ENCODE assay signal across 12 cellular contexts in the genomic region with DNA sequence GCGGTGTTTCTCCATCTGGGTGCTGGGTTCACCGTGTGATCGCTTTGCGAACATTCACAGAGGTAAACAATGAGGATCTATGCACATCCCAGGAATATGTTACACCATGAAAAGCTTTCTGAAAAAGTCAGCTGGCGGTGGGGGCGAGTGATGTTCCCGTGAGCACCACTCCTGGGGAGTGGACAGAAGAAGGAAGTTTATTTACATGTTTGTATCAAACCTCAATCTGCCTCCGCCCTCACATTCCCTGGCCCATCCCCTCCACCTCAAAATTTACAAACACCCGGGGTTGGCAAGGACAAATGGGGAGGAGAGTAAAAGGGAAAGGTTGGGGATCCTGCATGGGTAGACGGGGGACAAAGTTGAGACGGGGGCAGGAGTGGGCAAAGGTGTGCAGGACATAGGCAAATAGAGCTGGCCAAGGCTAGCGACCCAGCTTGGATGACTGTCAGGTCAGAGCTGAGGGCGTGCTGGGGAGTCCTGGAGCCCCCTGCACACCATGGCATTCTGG. TPM values are rescaled to one million over a fixed set of nuclear protein-coding genes. Genes with fewer than 3 reads are reported as not detected.
A peak's percentile ranks its signal among the peaks of the same experiment; 100 is the strongest.
DNase-seq lines count a peak whose midpoint lies in the region; ATAC-seq and TF ChIP-seq lines count a peak whose summit lies in the region.
"Had no signal": no experiment of that assay in that cellular context is flagged by ENCODE, and none has a peak within 500 bp of the region (broad histone marks: within the 10 kb centered on the region; RNA-seq: fewer than 3 reads in every experiment).

No MANE protein-coding gene starts in this region.

- peaks cover 26% of the 10 kb centered on the region for H3K36me3 Mint-ChIP-seq in osteocyte (ENCODE audit: unreplicated experiment)

- H3K4me1 Mint-ChIP-seq in osteocyte (ENCODE audit: unreplicated experiment), result peaks cover 2% of the 10 kb centered on the region
- H3K4me1 Mint-ChIP-seq: brain had no signal

- no peaks in the 10 kb centered on the region for H3K27me3 ChIP-seq in DND-41 (ENCODE audit: insufficient read depth, low read length, poor library complexity)
- H3K27me3 ChIP-seq in WERI-Rb-1 (ENCODE audit: insufficient read depth, low read depth, severe bottlenecking), result no peaks in the 10 kb centered on the region
- no peaks in the 10 kb centered on the region for H3K27me3 ChIP-seq in heart right ventricle
- no peaks in the 10 kb centered on the region for H3K27me3 ChIP-seq in sigmoid colon

- H3K9me3 ChIP-seq in DND-41 (ENCODE audit: insufficient read depth, low read length, severe bottlenecking), result no peaks in the 10 kb centered on the region
- H3K9me3 ChIP-seq in WERI-Rb-1 (ENCODE audit: severe bottlenecking), result no peaks in the 10 kb centered on the region
- no peaks in the 10 kb centered on the region for H3K9me3 ChIP-seq in heart right ventricle
- H3K9me3 ChIP-seq in sigmoid colon, result no peaks in the 10 kb centered on the region

- WGBS in heart right ventricle, 2 donors, result 33 to 52% methylated on average over 13 of the region's 13 CpGs
- WGBS in sigmoid colon, 2 donors, result 8 to 46% methylated on average over 13 of the region's 13 CpGs

- H3K4me1 ChIP-seq in DND-41 (ENCODE audit: insufficient read depth, low read length) (peaks cover 55% of the 10 kb centered on the region), heart right ventricle (peaks cover 42 to 100% (median 72%) of the 10 kb centered on the region in 9 donors), sigmoid colon (peaks cover 0 to 86% (median 71%) of the 10 kb centered on the region in 4 donors)

- TF ChIP-seq EP300 in sigmoid colon (IDR thresholded peaks at IDR 0.05), result no peak

- no peak for DNase-seq in DND-41
- no peak for DNase-seq in WERI-Rb-1
- DNase-seq in heart right ventricle, result no peak
- DNase-seq in sigmoid colon, result no peak
- DNase-seq in NCI-H2107 treated with DMSO at 0.1 percent for 48 hours (lab: John Stamatoyannopoulos, UW; ENCODE audit: unreplicated experiment), result no peak
- no peak for DNase-seq in osteocyte (ENCODE audit: extremely low spot score, unreplicated experiment)
- DNase-seq in stimulated activated CD4-positive, alpha-beta T cell treated with anti-CD3 and anti-CD28 coated beads, Interleukin-1b, Interleukin-23, amount 100 ng/mL, for 48 hours, result no peak
- DNase-seq in posterior vena cava (ENCODE audit: low spot score), result no peak
- DNase-seq: NCI-H1694 treated with DMSO at 0.1 percent for 48 hours had no signal

- intact Hi-C loops in heart right ventricle (cut with DNase I), result loop anchor here in 6 of 10 donors (2.0 to 10.0 kb wide), 8 partner anchors 32 to 200 kb away; partner anchors contain the start of genes LTBR (in 5 of the 6) and GAPDH (in 4 of the 6)
- intact Hi-C loops in sigmoid colon (cut with DNase I), result loop anchor here (5.0 kb wide), 2 partner anchors 133 to 217 kb away; partner anchors contain the start of gene CD9
- intact Hi-C loops in posterior vena cava (cut with DNase I), result loop anchor here (5.0 to 10.0 kb wide), 2 partner anchors 130 to 202 kb away; no protein-coding TSS in a partner anchor

- peak overlapping the region in 1 of 2 experiments; percentile 72; a peak in 2 of 4 replicates for H3K4me3 ChIP-seq in DND-41 (ENCODE audit: low read depth in 1 of 2, low read length in 2 of 2)
- H3K4me3 ChIP-seq in WERI-Rb-1 (ENCODE audit: low read depth, low read length), result no peak overlapping the region
- H3K4me3 ChIP-seq in heart right ventricle, result peak overlapping the region in 9 of 10 donors; percentile 30 to 99 (median 95)
- H3K4me3 ChIP-seq in sigmoid colon, result peak overlapping the region; percentile 29 to 88 (median 65)

- H3K27me3 Mint-ChIP-seq in osteocyte (ENCODE audit: unreplicated experiment), result no peaks in the 10 kb centered on the region
- H3K27me3 Mint-ChIP-seq: brain; stimulated activated naive CD8-positive, alpha-beta T cell treated with anti-CD3 and anti-CD28 coated beads, Interleukin-15, Interleukin-2, amounts not matched to agents 100 ng/mL and 50 ng/mL, for 24 hours had no signal

- no peak overlapping the region for H3K27ac Mint-ChIP-seq in osteocyte (ENCODE audit: unreplicated experiment)
- H3K27ac Mint-ChIP-seq: nephron had no signal

- ATAC-seq in DND-41 (ENCODE audit: insufficient read depth, low read depth), result no peak
- peak in 1 of 8 donors; percentile 8 for ATAC-seq in heart right ventricle

- no peak overlapping the region for H3K4me3 Mint-ChIP-seq in osteocyte (ENCODE audit: unreplicated experiment)
- H3K4me3 Mint-ChIP-seq: nephron had no signal

- TF ChIP-seq CTCF in DND-41 (IDR thresholded peaks at IDR 0.05; ENCODE audit: borderline replicate concordance, extremely low read depth, low read length, poor library complexity, severe bottlenecking), result no peak
- TF ChIP-seq CTCF in WERI-Rb-1 (IDR thresholded peaks at IDR 0.05; ENCODE audit: low read depth, low read length), result no peak
- TF ChIP-seq CTCF in heart right ventricle (IDR thresholded peaks at IDR 0.05), result no peak
- TF ChIP-seq CTCF in sigmoid colon (IDR thresholded peaks at IDR 0.05), result no peak
- TF ChIP-seq CTCF in osteocyte (IDR thresholded peaks at IDR 0.05), result no peak

- H3K36me3 ChIP-seq in DND-41 (ENCODE audit: insufficient read depth, low read length), result peaks cover 59% of the 10 kb centered on the region
- H3K36me3 ChIP-seq in WERI-Rb-1, result peaks cover 8% of the 10 kb centered on the region
- H3K36me3 ChIP-seq in heart right ventricle, result peaks cover 0 to 79% (median 41%) of the 10 kb centered on the region in 9 donors
- H3K36me3 ChIP-seq in sigmoid colon, result peaks cover 33 to 49% (median 40%) of the 10 kb centered on the region in 4 donors

- H3K4me2 ChIP-seq in DND-41 (ENCODE audit: insufficient read depth, low read length), result peak overlapping the region; percentile 88

- peak overlapping the region; percentile 83 for H3K9ac ChIP-seq in DND-41 (ENCODE audit: low read depth, low read length)

- H2AFZ ChIP-seq in DND-41 (ENCODE audit: low read depth, low read length), result no peak overlapping the region

- no peak for TF ChIP-seq POLR2A in sigmoid colon (IDR thresholded peaks at IDR 0.05)

- H3K79me2 ChIP-seq in DND-41 (ENCODE audit: insufficient read depth, low read length), result peaks cover 67% of the 10 kb centered on the region

- H3K27ac ChIP-seq in DND-41 (ENCODE audit: low read length), result peak overlapping the region; percentile 98
- H3K27ac ChIP-seq in WERI-Rb-1, result peak overlapping the region; percentile 64
- H3K27ac ChIP-seq in heart right ventricle, result peak overlapping the region; percentile 88 to 100 (median 97)
- H3K27ac ChIP-seq in sigmoid colon, result peak overlapping the region; percentile 93 to 98 (median 97)

- no peaks in the 10 kb centered on the region for H3K9me3 Mint-ChIP-seq in osteocyte (ENCODE audit: unreplicated experiment)
- H3K9me3 Mint-ChIP-seq: brain; nephron; stimulated activated naive CD8-positive, alpha-beta T cell treated with anti-CD3 and anti-CD28 coated beads, Interleukin-15, Interleukin-2, amounts not matched to agents 100 ng/mL and 50 ng/mL, for 24 hours had no signal

- H4K20me1 ChIP-seq in DND-41 (ENCODE audit: insufficient read depth, low read length), result peaks cover 37% of the 10 kb centered on the region

RNA-seq across cellular contexts. Expression of gene TNFRSF1A, which starts 6.9 kb away (rescaled TPM):
- total RNA-seq in heart right ventricle (100 to 1,000 TPM in 1 of 10 donors, 10 to 100 TPM in 9; 29.4 to 100 (median 39.2) TPM), sigmoid colon (100 to 1,000 TPM; 135 to 191 (median 176) TPM), osteocyte (170 and 188 TPM in 2 replicates), posterior vena cava (100 to 1,000 TPM; 190 to 194 TPM)
- polyA plus RNA-seq in heart right ventricle (10 to 100 TPM; 34.4 to 75.7 TPM), sigmoid colon (100 to 1,000 TPM in 1 of 3 donors, 10 to 100 TPM in 2; 31.7 to 107 (median 74.5) TPM)

RNA-seq across cellular contexts. Expression of gene PLEKHG6, which starts 24.5 kb away (rescaled TPM):
- total RNA-seq in heart right ventricle (1 to 10 TPM in 2 of 10 donors, under 1 TPM in 3, not detected in 5; 0.13 to 1.9 (median 0.81) TPM), sigmoid colon (1 to 10 TPM in 1 of 4 donors, under 1 TPM in 1, not detected in 2; 0.99 to 2.5 TPM), osteocyte (0.21 and 0.55 TPM in 2 replicates), posterior vena cava (under 1 TPM in 1 of 2 donors, not detected in 1; 0.51 TPM)
- polyA plus RNA-seq in heart right ventricle (1 to 10 TPM; 1.1 to 1.6 TPM), sigmoid colon (100 to 1,000 TPM in 1 of 3 donors, 10 to 100 TPM in 2; 61.3 to 146 (median 93.6) TPM)

RNA-seq across cellular contexts. Expression of gene SCNN1A, which starts 40.4 kb away (rescaled TPM):
- total RNA-seq in heart right ventricle (1 to 10 TPM in 1 of 10 donors, under 1 TPM in 5, not detected in 4; 0.17 to 1.1 (median 0.49) TPM), sigmoid colon (1 to 10 TPM in 3 of 4 donors, under 1 TPM in 1; 0.82 to 7.2 (median 1.1) TPM), osteocyte (2.5 and 3.2 TPM in 2 replicates), posterior vena cava (1 to 10 TPM; 1.9 to 3.3 TPM)
- polyA plus RNA-seq in heart right ventricle (under 1 TPM; 0.15 to 0.23 TPM), sigmoid colon (100 to 1,000 TPM in 1 of 3 donors, 10 to 100 TPM in 2; 51.1 to 169 (median 53.5) TPM)

RNA-seq across cellular contexts. Expression of gene LTBR, which starts 49.0 kb away (rescaled TPM):
- total RNA-seq in heart right ventricle (10 to 100 TPM; 14.1 to 49.1 (median 20.8) TPM), sigmoid colon (100 to 1,000 TPM in 3 of 4 donors, 10 to 100 TPM in 1; 85.2 to 200 (median 125) TPM), osteocyte (16.4 and 17.0 TPM in 2 replicates), posterior vena cava (10 to 100 TPM; 86.4 to 92.5 TPM)
- polyA plus RNA-seq in heart right ventricle (10 to 100 TPM; 37.5 to 38.3 TPM), sigmoid colon (10 to 100 TPM; 36.3 to 85.2 (median 37.8) TPM)
